1 cellular context compared by ENCODE assay signal in genomic region chr17:1650731-1651558, GRCh38.
TF ChIP-seq lines count a peak whose summit lies in the region.

No MANE protein-coding gene starts in this region.

TF ChIP-seq in GM23338, 12 proteins besides CTCF, POLR2A, EP300 and RAD21 (continued from another document):
- TF ChIP-seq ETS1 (IDR thresholded peaks at IDR 0.05), result no peak
- TF ChIP-seq CREB1 (CRISPR knock-in tag; IDR thresholded peaks at IDR 0.05; ENCODE audit: low read depth), result no peak
- no peak for TF ChIP-seq EZH2phosphoT487 (IDR thresholded peaks at IDR 0.05; ENCODE audit: unreplicated experiment)
- TF ChIP-seq JUNB (IDR thresholded peaks at IDR 0.05; ENCODE audit: unreplicated experiment), result no peak
- no peak for TF ChIP-seq POLR2AphosphoS5 (IDR thresholded peaks at IDR 0.05; ENCODE audit: low read depth)
- TF ChIP-seq REST (IDR thresholded peaks at IDR 0.05; ENCODE audit: unreplicated experiment), result no peak
- TF ChIP-seq ZNF114 (CRISPR knock-in tag; IDR thresholded peaks at IDR 0.05), result no peak
